In genomic region chr21:33033094-33033951, GRCh38 we compare ENCODE assay signal across 16 cellular contexts. TPM values are rescaled to one million over a fixed set of nuclear protein-coding genes. Genes with fewer than 3 reads are reported as not detected.
"Had no signal": no experiment of that assay in that cellular context is flagged by ENCODE, and none has a peak within 500 bp of the region (broad histone marks: within the 10 kb centered on the region; RNA-seq: fewer than 3 reads in every experiment).

No MANE protein-coding gene starts in this region.

- H3K4me3 ChIP-seq: ascending aorta, gastroesophageal sphincter, pancreas, skin epidermis, thoracic aorta had no signal

- DNase-seq: activated B cell treated with CpG ODN at 0.5 μM for 24 hours; activated CD4-positive, alpha-beta T cell treated with anti-CD3 and anti-CD28 coated beads, Interleukin-2, amount 10 ng/mL, durations not matched to agents 24 days and 14 days; activated naive CD4-positive, alpha-beta T cell; immature natural killer cell; pancreas; stimulated activated CD4-positive, alpha-beta T cell treated with anti-CD3 and anti-CD28 coated beads, Interleukin-4, amount 100 ng/mL, for 4 hours; stimulated activated naive CD8-positive, alpha-beta T cell treated with anti-CD3 and anti-CD28 coated beads, Interleukin-15, amount 100 ng/mL, for 72 hours; T-cell had no signal

- H3K9me3 ChIP-seq: ascending aorta, gastroesophageal sphincter, pancreas, thoracic aorta had no signal

- H3K4me1 ChIP-seq: ascending aorta had no signal

- H3K27ac ChIP-seq: ascending aorta, gastroesophageal sphincter, pancreas, skin epidermis, thoracic aorta had no signal

- H3K9me3 Mint-ChIP-seq: activated B cell treated with CpG ODN at 0.5 μM for 24 hours; activated CD4-positive, alpha-beta T cell treated with anti-CD3 and anti-CD28 coated beads, Interleukin-2, amount 10 ng/mL, durations not matched to agents 24 days and 14 days; activated T-helper 1 cell treated with anti-CD3 and anti-CD28 coated beads, Interleukin-12 subunit alpha, Interleukin-12 subunit beta, Interleukin-2, Interleukin-4 antibody, amounts not matched to agents 30 ng/mL and 10 ng/mL and 1 ng/mL, durations not matched to agents 14 hours and 24 hours and 36 hours; immature natural killer cell; nephron; stimulated activated naive CD8-positive, alpha-beta T cell treated with anti-CD3 and anti-CD28 coated beads, Interleukin-15, amount 100 ng/mL, for 72 hours; T-cell had no signal

- H3K27me3 ChIP-seq: ascending aorta had no signal

- H3K36me3 ChIP-seq: ascending aorta, gastroesophageal sphincter, pancreas, thoracic aorta had no signal

- ATAC-seq: gastroesophageal sphincter; left lobe of liver; pancreas; stimulated activated naive CD8-positive, alpha-beta T cell treated with anti-CD3 and anti-CD28 coated beads, Interleukin-15, amount 100 ng/mL, for 72 hours; T-cell had no signal

- H3K4me1 Mint-ChIP-seq: nephron had no signal

- H3K36me3 Mint-ChIP-seq: immature natural killer cell, T-cell had no signal

- H3K27ac Mint-ChIP-seq: activated B cell treated with CpG ODN at 0.5 μM for 24 hours; activated CD4-positive, alpha-beta T cell treated with anti-CD3 and anti-CD28 coated beads, Interleukin-2, amount 10 ng/mL, durations not matched to agents 24 days and 14 days; activated T-helper 1 cell treated with anti-CD3 and anti-CD28 coated beads, Interleukin-12 subunit alpha, Interleukin-12 subunit beta, Interleukin-2, Interleukin-4 antibody, amounts not matched to agents 30 ng/mL and 10 ng/mL and 1 ng/mL, durations not matched to agents 14 hours and 24 hours and 36 hours; immature natural killer cell; nephron; stimulated activated naive CD8-positive, alpha-beta T cell treated with anti-CD3 and anti-CD28 coated beads, Interleukin-15, amount 100 ng/mL, for 72 hours; T-cell had no signal

- H3K4me3 Mint-ChIP-seq: activated B cell treated with CpG ODN at 0.5 μM for 24 hours; activated CD4-positive, alpha-beta T cell treated with anti-CD3 and anti-CD28 coated beads, Interleukin-2, amount 10 ng/mL, durations not matched to agents 24 days and 14 days; activated T-helper 1 cell treated with anti-CD3 and anti-CD28 coated beads, Interleukin-12 subunit alpha, Interleukin-12 subunit beta, Interleukin-2, Interleukin-4 antibody, amounts not matched to agents 30 ng/mL and 10 ng/mL and 1 ng/mL, durations not matched to agents 14 hours and 24 hours and 36 hours; immature natural killer cell; nephron; stimulated activated naive CD8-positive, alpha-beta T cell treated with anti-CD3 and anti-CD28 coated beads, Interleukin-15, amount 100 ng/mL, for 72 hours; T-cell had no signal

RNA-seq across cellular contexts. Expression of gene OLIG2, which starts 7.6 kb away (rescaled TPM):
- total RNA-seq: activated B cell treated with CpG ODN at 0.5 μM for 24 hours; activated CD4-positive, alpha-beta T cell treated with anti-CD3 and anti-CD28 coated beads, Interleukin-2, amount 10 ng/mL, durations not matched to agents 24 days and 14 days; activated T-helper 1 cell treated with anti-CD3 and anti-CD28 coated beads, Interleukin-12 subunit alpha, Interleukin-12 subunit beta, Interleukin-2, Interleukin-4 antibody, amounts not matched to agents 30 ng/mL and 10 ng/mL and 1 ng/mL, durations not matched to agents 14 hours and 24 hours and 36 hours; ascending aorta; gastroesophageal sphincter; left lobe of liver; T-cell; thoracic aorta; urinary bladder had no signal

RNA-seq across cellular contexts. Expression of gene OLIG1, which starts 36.6 kb away (rescaled TPM):
- total RNA-seq: activated B cell treated with CpG ODN at 0.5 μM for 24 hours; activated CD4-positive, alpha-beta T cell treated with anti-CD3 and anti-CD28 coated beads, Interleukin-2, amount 10 ng/mL, durations not matched to agents 24 days and 14 days; activated T-helper 1 cell treated with anti-CD3 and anti-CD28 coated beads, Interleukin-12 subunit alpha, Interleukin-12 subunit beta, Interleukin-2, Interleukin-4 antibody, amounts not matched to agents 30 ng/mL and 10 ng/mL and 1 ng/mL, durations not matched to agents 14 hours and 24 hours and 36 hours; ascending aorta; gastroesophageal sphincter; left lobe of liver; T-cell; thoracic aorta; urinary bladder had no signal
